In the genomic region with DNA sequence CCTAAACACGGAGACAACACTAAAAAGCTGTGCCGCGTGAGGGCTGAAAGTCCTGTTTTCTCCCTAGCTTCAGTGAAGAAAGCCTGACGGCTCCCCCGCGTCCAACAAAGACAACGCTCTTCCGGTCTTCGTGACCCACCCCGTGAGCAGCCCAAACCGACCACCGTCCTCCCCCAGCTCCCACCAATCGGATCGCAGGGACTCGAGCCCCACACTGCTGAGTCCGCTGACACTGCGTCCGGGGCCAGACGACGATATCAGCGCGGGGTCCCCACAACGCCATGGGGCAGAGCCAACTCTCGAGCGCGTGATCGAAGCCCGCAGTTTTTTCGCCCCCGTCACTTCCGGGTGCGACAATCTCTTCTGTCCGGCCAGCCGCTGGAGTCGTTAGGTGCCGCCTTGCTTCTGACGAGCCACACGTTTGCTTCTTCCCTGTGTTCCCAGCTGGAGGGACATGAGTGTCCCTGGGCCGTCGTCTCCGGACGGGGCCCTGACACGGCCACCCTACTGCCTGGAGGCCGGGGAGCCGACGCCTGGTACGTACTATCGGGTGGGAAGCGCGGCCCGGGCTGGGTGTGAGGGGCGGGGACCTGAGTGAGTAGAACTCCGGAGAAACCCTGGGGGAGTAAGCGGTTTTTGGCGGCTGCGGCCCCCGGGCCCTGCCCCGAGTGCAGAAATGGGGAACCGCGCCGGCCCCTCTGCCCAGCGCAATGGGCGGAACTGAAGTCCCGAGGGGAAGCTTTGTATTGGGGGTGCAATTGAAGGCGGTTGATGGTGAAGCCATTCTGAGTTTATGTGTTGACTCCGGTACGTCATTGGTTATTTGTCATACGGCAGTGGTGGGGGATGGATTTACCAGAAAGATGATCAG, we compare ENCODE assay signal across 8 cellular contexts. TPM values are rescaled to one million over a fixed set of nuclear protein-coding genes. Genes with fewer than 3 reads are reported as not detected.
DNase-seq lines count a peak whose midpoint lies in the region; ATAC-seq lines count a peak whose summit lies in the region.

A gene with protein sequence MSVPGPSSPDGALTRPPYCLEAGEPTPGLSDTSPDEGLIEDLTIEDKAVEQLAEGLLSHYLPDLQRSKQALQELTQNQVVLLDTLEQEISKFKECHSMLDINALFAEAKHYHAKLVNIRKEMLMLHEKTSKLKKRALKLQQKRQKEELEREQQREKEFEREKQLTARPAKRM (plus strand): TSS at position 390 of the 871 bp plus-strand sequence. CDS start 65 bp downstream, at position 455.

- H3K4me1 Mint-ChIP-seq in activated T-helper 1 cell treated with anti-CD3 and anti-CD28 coated beads, Interleukin-12 subunit alpha, Interleukin-12 subunit beta, Interleukin-2, Interleukin-4 antibody, amounts not matched to agents 30 ng/mL and 10 ng/mL and 1 ng/mL, durations not matched to agents 14 hours and 24 hours and 36 hours (ENCODE audit: low read depth), result peaks cover 42% of the 10 kb centered on the region
- peaks cover 23 to 68% (median 28%) of the 10 kb centered on the region in 3 donors for H3K4me1 Mint-ChIP-seq in naive B cell
- H3K4me1 Mint-ChIP-seq in stimulated activated memory B cell treated with anti-CD40 and anti-IgM and Interleukin-4, amounts not matched to agents 10 μg/mL and 1 μg/mL and 100 μg/mL, for 72 hours, result peaks cover 40% of the 10 kb centered on the region

- H3K36me3 Mint-ChIP-seq in activated T-helper 1 cell treated with anti-CD3 and anti-CD28 coated beads, Interleukin-12 subunit alpha, Interleukin-12 subunit beta, Interleukin-2, Interleukin-4 antibody, amounts not matched to agents 30 ng/mL and 10 ng/mL and 1 ng/mL, durations not matched to agents 14 hours and 24 hours and 36 hours (ENCODE audit: low read depth), result peaks cover 9% of the 10 kb centered on the region
- H3K36me3 Mint-ChIP-seq in naive B cell, result peaks cover 0 to under 1% of the 10 kb centered on the region in 2 donors
- peaks cover 12% of the 10 kb centered on the region for H3K36me3 Mint-ChIP-seq in stimulated activated memory B cell treated with anti-CD40 and anti-IgM and Interleukin-4, amounts not matched to agents 10 μg/mL and 1 μg/mL and 100 μg/mL, for 72 hours

- in situ Hi-C loops in KBM-7 (cut with MboI; ENCODE audit: low pct_unique_long_range_greater_than_20kb, low sequenced_read_pairs), result no loop called here

- intact Hi-C loops in activated T-helper 1 cell treated with anti-CD3 and anti-CD28 coated beads, Interleukin-12 subunit alpha, Interleukin-12 subunit beta, Interleukin-2, Interleukin-4 antibody, amounts not matched to agents 30 ng/mL and 10 ng/mL and 1 ng/mL, durations not matched to agents 14 hours and 24 hours and 36 hours (cut with micrococcal nuclease), result loop anchor here (1.0 to 10.0 kb wide), 8 partner anchors 26 to 422 kb away; a partner anchor contains a TSS

- ATAC-seq in GM21717 (IDR thresholded peaks at IDR 0.05; ENCODE audit: unreplicated experiment) (peak; percentile 78), naive B cell (ENCODE audit: low read depth in 2 of 2) (peak; percentile 82 to 84)
- ATAC-seq in stimulated activated memory B cell treated with anti-CD40 and anti-IgM and Interleukin-4, amounts not matched to agents 10 μg/mL and 1 μg/mL and 100 μg/mL, for 72 hours, result peak; percentile 93

- H3K4me3 Mint-ChIP-seq in activated T-helper 1 cell treated with anti-CD3 and anti-CD28 coated beads, Interleukin-12 subunit alpha, Interleukin-12 subunit beta, Interleukin-2, Interleukin-4 antibody, amounts not matched to agents 30 ng/mL and 10 ng/mL and 1 ng/mL, durations not matched to agents 14 hours and 24 hours and 36 hours, result peak within 1 kb of the TSS; percentile 100
- H3K4me3 Mint-ChIP-seq in naive B cell, result peak within 1 kb of the TSS; percentile 89 to 99 (median 98)
- peak within 1 kb of the TSS; percentile 91 for H3K4me3 Mint-ChIP-seq in stimulated activated memory B cell treated with anti-CD40 and anti-IgM and Interleukin-4, amounts not matched to agents 10 μg/mL and 1 μg/mL and 100 μg/mL, for 72 hours

- no peaks in the 10 kb centered on the region for H3K9me3 Mint-ChIP-seq in activated T-helper 1 cell treated with anti-CD3 and anti-CD28 coated beads, Interleukin-12 subunit alpha, Interleukin-12 subunit beta, Interleukin-2, Interleukin-4 antibody, amounts not matched to agents 30 ng/mL and 10 ng/mL and 1 ng/mL, durations not matched to agents 14 hours and 24 hours and 36 hours
- no peaks in the 10 kb centered on the region for H3K9me3 Mint-ChIP-seq in naive B cell
- H3K9me3 Mint-ChIP-seq in stimulated activated memory B cell treated with anti-CD40 and anti-IgM and Interleukin-4, amounts not matched to agents 10 μg/mL and 1 μg/mL and 100 μg/mL, for 72 hours, result no peaks in the 10 kb centered on the region

- no peaks in the 10 kb centered on the region for H3K27me3 Mint-ChIP-seq in activated T-helper 1 cell treated with anti-CD3 and anti-CD28 coated beads, Interleukin-12 subunit alpha, Interleukin-12 subunit beta, Interleukin-2, Interleukin-4 antibody, amounts not matched to agents 30 ng/mL and 10 ng/mL and 1 ng/mL, durations not matched to agents 14 hours and 24 hours and 36 hours (ENCODE audit: insufficient read depth)
- no peaks in the 10 kb centered on the region for H3K27me3 Mint-ChIP-seq in naive B cell
- H3K27me3 Mint-ChIP-seq in stimulated activated memory B cell treated with anti-CD40 and anti-IgM and Interleukin-4, amounts not matched to agents 10 μg/mL and 1 μg/mL and 100 μg/mL, for 72 hours, result no peaks in the 10 kb centered on the region

- peak; percentile 63 for DNase-seq in DMS53 treated with DMSO at 0.1 percent for 48 hours (lab: John Stamatoyannopoulos, UW; ENCODE audit: unreplicated experiment)
- DNase-seq in KBM-7, result peak; percentile 96
- DNase-seq in RKO (ENCODE audit: low spot score), result peak; percentile 95
- peak; percentile 84 for DNase-seq in activated T-helper 1 cell treated with anti-CD3 and anti-CD28 coated beads, Interleukin-12 subunit alpha, Interleukin-12 subunit beta, Interleukin-2, Interleukin-4 antibody, amounts not matched to agents 30 ng/mL and 10 ng/mL and 1 ng/mL, durations not matched to agents 14 hours and 24 hours and 36 hours (ENCODE audit: low spot score)
- peak; percentile 90 for DNase-seq in fibroblast of gingiva (ENCODE audit: low read depth)
- peak; percentile 95 for DNase-seq in naive B cell

- peak within 1 kb of the TSS; percentile 100 for H3K27ac Mint-ChIP-seq in activated T-helper 1 cell treated with anti-CD3 and anti-CD28 coated beads, Interleukin-12 subunit alpha, Interleukin-12 subunit beta, Interleukin-2, Interleukin-4 antibody, amounts not matched to agents 30 ng/mL and 10 ng/mL and 1 ng/mL, durations not matched to agents 14 hours and 24 hours and 36 hours
- peak within 1 kb of the TSS; percentile 100 for H3K27ac Mint-ChIP-seq in naive B cell
- H3K27ac Mint-ChIP-seq in stimulated activated memory B cell treated with anti-CD40 and anti-IgM and Interleukin-4, amounts not matched to agents 10 μg/mL and 1 μg/mL and 100 μg/mL, for 72 hours, result peak within 1 kb of the TSS; percentile 98

RNA-seq across cellular contexts. Expression of the gene that starts here (rescaled TPM):
- 50.6 TPM in 2 replicates for total RNA-seq in activated T-helper 1 cell treated with anti-CD3 and anti-CD28 coated beads, Interleukin-12 subunit alpha, Interleukin-12 subunit beta, Interleukin-2, Interleukin-4 antibody, amounts not matched to agents 30 ng/mL and 10 ng/mL and 1 ng/mL, durations not matched to agents 14 hours and 24 hours and 36 hours
- 100 to 1,000 TPM in 1 of 6 donors, 10 to 100 TPM in 5; 57.1 to 119 (median 93.5) TPM for polyA plus RNA-seq in naive B cell (ENCODE audit: low read depth in 6 of 6)

Comparison
In these comparisons a context has a peak if more than half of its experiments do, and no peak if none do; other contexts are left out.
1. Peak in every context shown above with its lines: DNase-seq and ATAC-seq.